ENCODE assay signal across 9 cellular contexts in the genomic region with DNA sequence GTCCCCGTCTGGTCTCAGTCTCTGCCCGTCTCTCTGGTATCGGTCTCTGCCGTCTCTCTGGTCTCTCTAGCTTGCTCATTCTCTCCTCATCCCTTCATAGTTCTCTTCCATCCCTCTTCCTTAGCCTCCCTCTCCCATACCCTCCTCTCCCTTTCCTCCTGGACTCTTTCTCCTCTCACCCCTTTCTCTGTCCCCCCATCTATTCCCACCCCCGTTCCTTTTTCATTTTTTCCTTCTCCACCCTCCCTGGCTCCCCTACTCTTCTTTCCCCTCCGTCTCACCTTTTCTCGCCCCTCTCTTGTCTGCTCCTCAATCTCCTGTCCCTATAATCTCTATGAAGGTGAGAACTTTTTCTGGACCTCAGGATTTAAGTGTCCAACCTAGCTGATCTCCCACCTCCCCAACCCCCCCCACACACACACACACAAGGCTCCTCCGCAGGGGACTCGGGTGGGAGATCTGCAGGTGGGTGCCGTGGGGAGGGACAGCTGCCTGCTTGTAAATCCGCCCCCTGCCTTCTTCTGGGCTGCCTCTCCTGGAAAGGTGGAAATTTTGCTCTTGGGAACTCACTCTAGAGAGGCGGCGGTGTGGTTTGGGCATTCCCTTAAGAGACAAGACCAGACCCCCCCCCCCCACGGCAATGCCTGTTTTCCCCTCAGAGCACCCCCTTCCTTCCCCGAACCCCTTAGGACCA. TPM values are rescaled to one million over a fixed set of nuclear protein-coding genes. Genes with fewer than 3 reads are reported as not detected.
A peak's percentile ranks its signal among the peaks of the same experiment; 100 is the strongest.
DNase-seq lines count a peak whose midpoint lies in the region; ATAC-seq and TF ChIP-seq lines count a peak whose summit lies in the region.
"Had no signal": no experiment of that assay in that cellular context is flagged by ENCODE, and none has a peak within 500 bp of the region (broad histone marks: within the 10 kb centered on the region; RNA-seq: fewer than 3 reads in every experiment).

No MANE protein-coding gene starts in this region.

- H3K36me3 ChIP-seq in PC-3 (ENCODE audit: low read depth, low read length) = no peaks in the 10 kb centered on the region

- intact Hi-C loops in PC-3 (cut with micrococcal nuclease) (no loop called here), right cardiac atrium (cut with DNase I) (loop anchor here in 1 of 4 donors (10.0 kb wide), 1 partner anchor 65 kb away; no protein-coding TSS in a partner anchor)

- H3K9me3 ChIP-seq in PC-3 (ENCODE audit: low read length) (no peaks in the 10 kb centered on the region), right cardiac atrium (ENCODE audit: control insufficient read depth, low read length) (no peaks in the 10 kb centered on the region)

- no TSS peak for BruUV-seq in PC-3 (replicated peaks; lab: Mats Ljungman, UMichigan)

- peaks cover 51% of the 10 kb centered on the region for H3K79me2 ChIP-seq in PC-3 (ENCODE audit: low read length)

- peak overlapping the region; percentile 86 for H3K4me2 ChIP-seq in PC-3 (ENCODE audit: low read length)

- H3K9me2 ChIP-seq in PC-3 (replicated peaks; ENCODE audit: low read length) = no peaks in the 10 kb centered on the region

- H3K9ac ChIP-seq in PC-3 (ENCODE audit: low read length) = peak overlapping the region; percentile 1; the same call in 1 of the 2 replicates

- H3K4me1 ChIP-seq in PC-3 (ENCODE audit: insufficient read depth, low read length) (peaks cover 26% of the 10 kb centered on the region), right cardiac atrium (ENCODE audit: control insufficient read depth, insufficient read depth, low read length) (no peaks in the 10 kb centered on the region)

- DNase-seq in NCI-H345 (lab: John Stamatoyannopoulos, UW) (peak; percentile 25), NCI-H345 treated with DMSO at 0.1 percent for 48 hours (lab: John Stamatoyannopoulos, UW; ENCODE audit: unreplicated experiment) (no peak), PC-3 (no peak), right cardiac atrium (no peak), NK-92 (lab: John Stamatoyannopoulos, UW; ENCODE audit: unreplicated experiment) (no peak), NCI-H1930 (lab: John Stamatoyannopoulos, UW) (no peak)
- no peak for DNase-seq in activated CD8-positive, alpha-beta memory T cell treated with anti-CD3 and anti-CD28 coated beads for 24 hours

- no peak for ATAC-seq in PC-3
- ATAC-seq in right cardiac atrium = no peak

- CTCF ChIA-PET in PC-3 (lab: Charles Lee) = no interaction called here

- H2AFZ ChIP-seq in PC-3 (ENCODE audit: low read length) = peak overlapping the region; percentile 85

- no peak for TF ChIP-seq CTCF in PC-3 (conservative IDR thresholded peaks at IDR 0.05; ENCODE audit: low read depth, low read length)

- 13% methylated on average over 15 of the region's 15 CpGs for WGBS in right cardiac atrium

- H3K4me3 ChIP-seq in PC-3 (ENCODE audit: low read length) (peak overlapping the region; percentile 72), right cardiac atrium (ENCODE audit: low read length) (peak overlapping the region; percentile 40), skin epidermis (peak overlapping the region; percentile 21 to 54 (median 38))

- H4K20me1 ChIP-seq in PC-3 (ENCODE audit: low read length) = no peaks in the 10 kb centered on the region

- H3F3A ChIP-seq in PC-3 (ENCODE audit: low read length, unreplicated experiment) = no peaks in the 10 kb centered on the region

- H3K27me3 ChIP-seq in PC-3 (ENCODE audit: low read length) = peaks cover 28% of the 10 kb centered on the region
- no peaks in the 10 kb centered on the region for H3K27me3 ChIP-seq in right cardiac atrium (ENCODE audit: control insufficient read depth, insufficient read depth)

- POLR2A ChIA-PET in PC-3 (lab: Charles Lee; ENCODE audit: unreplicated experiment) = no interaction called here

- H3K27ac ChIP-seq in PC-3 (ENCODE audit: low read length) = no peak overlapping the region
- H3K27ac ChIP-seq in right cardiac atrium (ENCODE audit: low read length) = no peak overlapping the region
- peak overlapping the region in 1 of 21 experiments; percentile 7 for H3K27ac ChIP-seq in skin epidermis

RNA-seq across cellular contexts. Expression of gene UBE2QL1, which starts 1.0 kb away (rescaled TPM):
- total RNA-seq in PC-3 (2014; rRNA removed) = 7.4 and 8.8 TPM in 2 replicates
- total RNA-seq in right cardiac atrium = 10 to 100 TPM in 3 of 4 donors, 1 to 10 TPM in 1; 5.5 to 16.7 (median 14.8) TPM
- 9.3 TPM for polyA plus RNA-seq in right cardiac atrium
- total RNA-seq: T-helper 2 cell treated with Interferon-gamma antibody and Interleukin-4, amounts not matched to agents 100 ng/mL and 5 ng/mL, for 36 hours had no signal
